ENCODE assay signal across 8 cellular contexts in genomic region chr1:28668191-28668955, GRCh38. TPM values are rescaled to one million over a fixed set of nuclear protein-coding genes. Genes with fewer than 3 reads are reported as not detected.
DNase-seq lines count a peak whose midpoint lies in the region; ATAC-seq and TF ChIP-seq lines count a peak whose summit lies in the region.

Gene GMEB1, plus strand, starts transcription at chr1:28668784. Its CDS starts 14,829 bp downstream, at chr1:28683613.

- TF ChIP-seq CTCF in esophagus squamous epithelium (IDR thresholded peaks at IDR 0.05), result peak in 1 of 6 experiments; percentile 10

- DNase-seq in DMS153 (lab: John Stamatoyannopoulos, UW) (peak; percentile 87), KG1 (lab: John Stamatoyannopoulos, UW) (peak; percentile 79), RKO (ENCODE audit: low spot score) (peak; percentile 93), activated T-helper 1 cell treated with Interleukin-2 at 50 U/mL for 16 hours (ENCODE audit: low read depth) (peak; percentile 82), esophagus squamous epithelium (lab: John Stamatoyannopoulos, UW) (peak; percentile 28), myocyte (ENCODE audit: low read depth) (peak; percentile 89)
- DNase-seq in stimulated activated CD8-positive, alpha-beta memory T cell treated with anti-CD3 and anti-CD28 coated beads, Interleukin-7, amount 100 ng/mL, for 24 hours (ENCODE audit: low read depth), result peak; percentile 75

- peaks cover 4 to 30% (median 10%) of the 10 kb centered on the region in 3 donors for H3K4me1 ChIP-seq in esophagus squamous epithelium

- 3 to 6% methylated on average over 9 to 12 of the region's 57 CpGs for WGBS in esophagus squamous epithelium, 2 donors

- H3K27ac ChIP-seq in esophagus squamous epithelium, result peak within 1 kb of the TSS; percentile 96 to 100 (median 98)

- ATAC-seq in GM21717 (IDR thresholded peaks at IDR 0.05; ENCODE audit: unreplicated experiment), result peak; percentile 61

- intact Hi-C loops in esophagus squamous epithelium (cut with DNase I), result loop anchor here (10.0 kb wide), 1 partner anchor 66 kb away; the partner anchor contains the start of gene YTHDF2

- H3K9me3 ChIP-seq in esophagus squamous epithelium, result no peaks in the 10 kb centered on the region

- no peaks in the 10 kb centered on the region for H3K36me3 ChIP-seq in esophagus squamous epithelium

- H3K4me3 ChIP-seq in esophagus squamous epithelium, result peak within 1 kb of the TSS; percentile 82 to 98 (median 96)

- H3K27me3 ChIP-seq in esophagus squamous epithelium, result no peaks in the 10 kb centered on the region

- no peak for TF ChIP-seq POLR2A in esophagus squamous epithelium (IDR thresholded peaks at IDR 0.05)

RNA-seq across cellular contexts. Expression of gene GMEB1, which starts in this region (rescaled TPM):
- total RNA-seq in esophagus squamous epithelium (10 to 100 TPM in 1 of 4 donors, 1 to 10 TPM in 3; 4.0 to 12.8 (median 9.0) TPM), myocyte (6.2 and 7.9 TPM in 2 replicates)
- polyA plus RNA-seq in myocyte (2012), result 8.5 TPM

Comparison
In these comparisons a context has a peak if more than half of its experiments do, and no peak if none do; other contexts are left out.
1. Peak in every context shown above with its lines: DNase-seq, ATAC-seq, H3K4me3 ChIP-seq and H3K27ac ChIP-seq.
2. DNase-seq: peak in every context shown above with its lines; median percentile 93 in RKO; 89 in myocyte; 87 in DMS153; 82 in activated T-helper 1 cell treated with Interleukin-2 at 50 U/mL for 16 hours; 79 in KG1; 75 in stimulated activated CD8-positive, alpha-beta memory T cell treated with anti-CD3 and anti-CD28 coated beads, Interleukin-7, amount 100 ng/mL, for 24 hours; 28 in esophagus squamous epithelium.